ENCODE assay signal across 20 cellular contexts in the genomic region with DNA sequence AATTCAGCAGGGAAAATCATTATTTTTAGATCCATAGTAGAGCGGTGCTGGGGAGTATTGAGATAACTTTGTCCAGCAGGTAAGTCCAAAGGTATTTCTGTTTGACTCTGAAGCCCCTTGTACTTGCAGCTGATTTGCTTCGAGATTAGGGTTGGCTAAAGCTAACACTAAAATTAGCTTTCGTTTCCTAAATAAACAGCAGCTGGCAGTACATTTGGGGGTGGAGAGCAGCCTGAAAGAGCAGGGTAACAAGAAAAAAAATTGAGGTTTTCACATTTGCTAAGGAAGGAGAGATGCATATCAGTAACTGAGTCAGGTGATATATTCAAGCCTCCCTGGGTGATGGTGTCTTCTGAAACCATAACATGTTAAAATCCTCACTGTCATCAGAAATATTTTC. TPM values are rescaled to one million over a fixed set of nuclear protein-coding genes. Genes with fewer than 3 reads are reported as not detected.
DNase-seq lines count a peak whose midpoint lies in the region; ATAC-seq and TF ChIP-seq lines count a peak whose summit lies in the region.
"Had no signal": no experiment of that assay in that cellular context is flagged by ENCODE, and none has a peak within 500 bp of the region (broad histone marks: within the 10 kb centered on the region; RNA-seq: fewer than 3 reads in every experiment).

No MANE protein-coding gene starts in this region.

- intact Hi-C loops in thyroid gland (cut with DNase I): no loop called here

- no peak for TF ChIP-seq POLR2A in thyroid gland (IDR thresholded peaks at IDR 0.05)

- peaks cover 24% of the 10 kb centered on the region for H3K27me3 Mint-ChIP-seq in activated naive CD4-positive, alpha-beta T cell treated with anti-CD3 and anti-CD28 coated beads, Interleukin-2, amount 10 ng/mL, durations not matched to agents 7 days and 5 days
- peaks cover 15 to 31% of the 10 kb centered on the region in 2 donors for H3K27me3 Mint-ChIP-seq in effector memory CD8-positive, alpha-beta T cell

- H3K4me1 Mint-ChIP-seq in activated naive CD4-positive, alpha-beta T cell treated with anti-CD3 and anti-CD28 coated beads, Interleukin-2, amount 10 ng/mL, durations not matched to agents 7 days and 5 days: peaks cover 20% of the 10 kb centered on the region
- peaks cover 0 to 21% of the 10 kb centered on the region in 2 donors for H3K4me1 Mint-ChIP-seq in effector memory CD8-positive, alpha-beta T cell (ENCODE audit: low read depth in 2 of 2)

- DNase-seq in activated naive CD4-positive, alpha-beta T cell treated with anti-CD3 and anti-CD28 coated beads, Interleukin-2, amount 10 ng/mL, durations not matched to agents 7 days and 5 days: no peak
- DNase-seq in activated naive CD4-positive, alpha-beta T cell treated with Interleukin-2 at 50 U/mL for 16 hours: no peak
- peak; percentile 89 for DNase-seq in NCI-H2171 treated with DMSO at 0.1 percent for 48 hours (lab: John Stamatoyannopoulos, UW)
- DNase-seq in effector memory CD8-positive, alpha-beta T cell: no peak
- DNase-seq in thyroid gland: peak; percentile 29 to 43
- no peak for DNase-seq in SKM-1 treated with dmso at 0.1 percent for 144 hours (lab: John Stamatoyannopoulos, UW; ENCODE audit: unreplicated experiment)
- DNase-seq in Karpas-422: no peak
- DNase-seq: activated CD4-positive, alpha-beta T cell treated with anti-CD3 and anti-CD28 coated beads for 4 hours; activated naive CD4-positive, alpha-beta T cell treated with anti-CD3 and anti-CD28 coated beads for 36 hours; aorta; CD8-positive, alpha-beta memory T cell; GOT3; mammary epithelial cell; NCI-H1436; NCI-H526; SHP77; stimulated activated CD4-positive, alpha-beta T cell treated with anti-CD3 and anti-CD28 coated beads, Interleukin-4, amount 100 ng/mL, for 1 hour; stimulated activated naive CD4-positive, alpha-beta T cell treated with Interleukin-2 at 50 U/mL for 16 hours had no signal

- no peaks in the 10 kb centered on the region; the same call in 1 of the 2 replicates for H4K20me1 ChIP-seq in Karpas-422 (ENCODE audit: insufficient read depth, low read depth, low read length)

- WGBS in thyroid gland, 2 donors: 14% methylated on average over 3 of the region's 3 CpGs

- no peaks in the 10 kb centered on the region for H3K36me3 Mint-ChIP-seq in activated naive CD4-positive, alpha-beta T cell treated with anti-CD3 and anti-CD28 coated beads, Interleukin-2, amount 10 ng/mL, durations not matched to agents 7 days and 5 days
- H3K36me3 Mint-ChIP-seq in effector memory CD8-positive, alpha-beta T cell (ENCODE audit: insufficient read depth): no peaks in the 10 kb centered on the region
- H3K36me3 Mint-ChIP-seq: CD8-positive, alpha-beta memory T cell had no signal

- peak; percentile 40 for ATAC-seq in effector memory CD8-positive, alpha-beta T cell (replicated peaks)

- H3K36me3 ChIP-seq in thyroid gland (no peaks in the 10 kb centered on the region), Karpas-422 (ENCODE audit: insufficient read depth, low read length) (no peaks in the 10 kb centered on the region)

- H3K4me2 ChIP-seq in Karpas-422 (ENCODE audit: low read depth, low read length, poor library complexity, severe bottlenecking): no peak overlapping the region

- H3K9me3 ChIP-seq in thyroid gland (no peaks in the 10 kb centered on the region), Karpas-422 (ENCODE audit: low read length) (no peaks in the 10 kb centered on the region)

- no peaks in the 10 kb centered on the region for H3K9me2 ChIP-seq in Karpas-422 (replicated peaks; ENCODE audit: insufficient read depth, low read length)

- H3K4me1 ChIP-seq in thyroid gland (peaks cover 41 to 54% of the 10 kb centered on the region in 2 donors), Karpas-422 (ENCODE audit: low read length) (no peaks in the 10 kb centered on the region)

- no peaks in the 10 kb centered on the region for H3K79me2 ChIP-seq in Karpas-422 (ENCODE audit: low read length)

- no peak overlapping the region for H3K4me3 Mint-ChIP-seq in activated naive CD4-positive, alpha-beta T cell treated with anti-CD3 and anti-CD28 coated beads, Interleukin-2, amount 10 ng/mL, durations not matched to agents 7 days and 5 days
- H3K4me3 Mint-ChIP-seq in effector memory CD8-positive, alpha-beta T cell: no peak overlapping the region
- H3K4me3 Mint-ChIP-seq: activated naive CD4-positive, alpha-beta T cell treated with anti-CD3 and anti-CD28 coated beads for 36 hours; CD8-positive, alpha-beta memory T cell had no signal

- CTCF ChIA-PET in activated naive CD4-positive, alpha-beta T cell treated with anti-CD3 and anti-CD28 coated beads, Interleukin-2, amount 10 ng/mL, durations not matched to agents 7 days and 5 days (lab: Charles Lee): interaction anchor here (1.3 kb wide), 1 partner anchor 122 kb away, joined by 5 read pairs; no protein-coding TSS in a partner anchor

- no peaks in the 10 kb centered on the region for H3K9me3 Mint-ChIP-seq in activated naive CD4-positive, alpha-beta T cell treated with anti-CD3 and anti-CD28 coated beads, Interleukin-2, amount 10 ng/mL, durations not matched to agents 7 days and 5 days
- H3K9me3 Mint-ChIP-seq in effector memory CD8-positive, alpha-beta T cell: no peaks in the 10 kb centered on the region
- H3K9me3 Mint-ChIP-seq: activated naive CD4-positive, alpha-beta T cell treated with anti-CD3 and anti-CD28 coated beads for 36 hours; CD8-positive, alpha-beta memory T cell had no signal

- no peak for TF ChIP-seq CTCF in thyroid gland (IDR thresholded peaks at IDR 0.05)

- no peak overlapping the region for H2AFZ ChIP-seq in Karpas-422 (ENCODE audit: low read length)

- no peaks in the 10 kb centered on the region for H3K27me3 ChIP-seq in thyroid gland
- no peaks in the 10 kb centered on the region for H3K27me3 ChIP-seq in Karpas-422 (ENCODE audit: low read length)

- H3K27ac ChIP-seq in thyroid gland (peak overlapping the region; percentile 31 to 81 (median 80)), Karpas-422 (ENCODE audit: low read length) (no peak overlapping the region)

- H3K9ac ChIP-seq in Karpas-422 (ENCODE audit: low read length): no peak overlapping the region

- no peak overlapping the region for H3K4me3 ChIP-seq in thyroid gland (replicated peaks in 1 of 3)
- no peak overlapping the region for H3K4me3 ChIP-seq in Karpas-422 (ENCODE audit: low read length)

- peak overlapping the region; percentile 58 for H3K27ac Mint-ChIP-seq in activated naive CD4-positive, alpha-beta T cell treated with anti-CD3 and anti-CD28 coated beads, Interleukin-2, amount 10 ng/mL, durations not matched to agents 7 days and 5 days
- peak overlapping the region in 1 of 2 donors; percentile 7 for H3K27ac Mint-ChIP-seq in effector memory CD8-positive, alpha-beta T cell
- H3K27ac Mint-ChIP-seq: activated naive CD4-positive, alpha-beta T cell treated with anti-CD3 and anti-CD28 coated beads for 36 hours had no signal

RNA-seq across cellular contexts. Expression of gene TMC5, which starts 37.4 kb away (rescaled TPM):
- total RNA-seq in thyroid gland: 1 to 10 TPM in 3 of 4 donors, under 1 TPM in 1; 0.29 to 4.0 (median 1.4) TPM
- total RNA-seq in Karpas-422 (2014; rRNA removed; shearing (Covaris generic); ENCODE audit: low replicate concordance): not detected in 2 replicates
- total RNA-seq: activated naive CD4-positive, alpha-beta T cell treated with anti-CD3 and anti-CD28 coated beads for 36 hours; cardiac septum; CD8-positive, alpha-beta memory T cell; fibroblast of lung had no signal

Comparison
In these comparisons a context has a peak if more than half of its experiments do, and no peak if none do; other contexts are left out.
1. DNase-seq: peak in NCI-H2171 treated with DMSO at 0.1 percent for 48 hours (single experiment) and thyroid gland (2 of 2); none in activated naive CD4-positive, alpha-beta T cell treated with anti-CD3 and anti-CD28 coated beads, Interleukin-2, amount 10 ng/mL, durations not matched to agents 7 days and 5 days (single experiment), activated naive CD4-positive, alpha-beta T cell treated with Interleukin-2 at 50 U/mL for 16 hours (single experiment), effector memory CD8-positive, alpha-beta T cell (0 of 3), SKM-1 treated with dmso at 0.1 percent for 144 hours (single experiment) and Karpas-422 (single experiment).